ENCODE assay signal across 7 cellular contexts in the genomic region with DNA sequence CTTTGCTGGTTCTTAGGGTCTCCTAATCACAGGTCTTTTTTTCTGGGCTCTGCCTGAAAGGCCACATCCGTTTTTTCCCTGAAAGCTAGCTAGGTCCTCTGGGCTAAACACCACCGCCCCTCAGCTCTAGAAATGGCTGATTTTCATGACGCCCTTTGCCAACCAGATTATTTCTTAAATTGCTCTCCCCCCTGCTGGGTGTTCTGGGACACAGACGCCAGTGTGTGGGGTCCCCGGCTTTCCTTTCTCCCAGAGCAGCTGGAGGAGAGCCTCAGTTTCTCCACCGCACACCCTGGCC. TPM values are rescaled to one million over a fixed set of nuclear protein-coding genes. Genes with fewer than 3 reads are reported as not detected.
DNase-seq lines count a peak whose midpoint lies in the region; ATAC-seq and TF ChIP-seq lines count a peak whose summit lies in the region.

No MANE protein-coding gene starts in this region.

- POLR2A ChIA-PET in activated CD8-positive, alpha-beta T cell treated with anti-CD3 and anti-CD28 coated beads for 36 hours (lab: Charles Lee) = interaction anchor here (1.3 to 8.9 kb wide), 10 partner anchors 8 to 132 kb away, joined by 3 to 70 read pairs (median 6); partner anchors contain the start of gene CTDSP2

- H3K4me1 Mint-ChIP-seq in HFFc6 (ENCODE audit: low read depth) = peaks cover 82% of the 10 kb centered on the region
- H3K4me1 Mint-ChIP-seq in activated CD8-positive, alpha-beta T cell treated with anti-CD3 and anti-CD28 coated beads for 36 hours (ENCODE audit: low read depth) = peaks cover 58% of the 10 kb centered on the region

- CTCF ChIA-PET in activated CD8-positive, alpha-beta T cell treated with anti-CD3 and anti-CD28 coated beads for 36 hours (lab: Charles Lee) = interaction anchor here (0.8 to 9.3 kb wide), 15 partner anchors 9 to 140 kb away, joined by 3 to 96 read pairs (median 6); partner anchors contain the start of gene CTDSP2

- peak overlapping the region; percentile 50 for H2AFZ ChIP-seq in hepatocyte
- peak overlapping the region; percentile 90 for H2AFZ ChIP-seq in smooth muscle cell (ENCODE audit: low read depth)

- H4K20me1 ChIP-seq in hepatocyte (ENCODE audit: insufficient read depth, poor library complexity, severe bottlenecking) = no peaks in the 10 kb centered on the region
- H4K20me1 ChIP-seq in smooth muscle cell (ENCODE audit: low read depth) = no peaks in the 10 kb centered on the region

- no peak for ATAC-seq in activated CD8-positive, alpha-beta T cell treated with anti-CD3 and anti-CD28 coated beads for 36 hours
- ATAC-seq in GM21528 (IDR thresholded peaks at IDR 0.05; ENCODE audit: low FRiP score, unreplicated experiment) (no peak), HG03378 (IDR thresholded peaks at IDR 0.05; ENCODE audit: unreplicated experiment) (no peak)

- H3F3A ChIP-seq in smooth muscle cell (ENCODE audit: low read depth) = peaks cover 13% of the 10 kb centered on the region

- TF ChIP-seq CTCF in HFFc6 (IDR thresholded peaks at IDR 0.05) (peak; percentile 26; the same call in 1 of the 2 replicates), hepatocyte (IDR thresholded peaks at IDR 0.05; ENCODE audit: poor library complexity) (peak; percentile 20), smooth muscle cell (IDR thresholded peaks at IDR 0.05; ENCODE audit: borderline replicate concordance, insufficient read depth, poor library complexity, severe bottlenecking) (no peak)
- no peak for TF ChIP-seq CTCF in activated CD8-positive, alpha-beta T cell treated with anti-CD3 and anti-CD28 coated beads for 36 hours (IDR thresholded peaks at IDR 0.05)

- H3K9ac ChIP-seq in smooth muscle cell (ENCODE audit: low read depth) = peak overlapping the region; percentile 81

- no peaks in the 10 kb centered on the region for H3K36me3 ChIP-seq in hepatocyte (replicated peaks; ENCODE audit: insufficient read depth, low read depth)
- no peaks in the 10 kb centered on the region for H3K36me3 ChIP-seq in smooth muscle cell (ENCODE audit: low read depth)

- peak overlapping the region; percentile 91 for H3K27ac Mint-ChIP-seq in HFFc6
- H3K27ac Mint-ChIP-seq in activated CD8-positive, alpha-beta T cell treated with anti-CD3 and anti-CD28 coated beads for 36 hours = peak overlapping the region; percentile 63

- peak overlapping the region; percentile 82 for H3K4me3 Mint-ChIP-seq in HFFc6
- H3K4me3 Mint-ChIP-seq in activated CD8-positive, alpha-beta T cell treated with anti-CD3 and anti-CD28 coated beads for 36 hours = peak overlapping the region; percentile 57

- H3K9me2 ChIP-seq in hepatocyte (replicated peaks; ENCODE audit: insufficient read depth) = no peaks in the 10 kb centered on the region

- peak; percentile 7 for DNase-seq in HFFc6
- DNase-seq in activated CD8-positive, alpha-beta T cell treated with anti-CD3 and anti-CD28 coated beads for 36 hours = no peak
- DNase-seq in hepatocyte (ENCODE audit: low spot score) = no peak
- DNase-seq in smooth muscle cell (lab: John Stamatoyannopoulos, UW; ENCODE audit: unreplicated experiment) = no peak
- DNase-seq in G401 (ENCODE audit: low spot score) = no peak

- in situ Hi-C loops in G401 (cut with HindIII; ENCODE audit: low sequenced_read_pairs) = no loop called here

- H3K27me3 ChIP-seq in hepatocyte (no peaks in the 10 kb centered on the region), smooth muscle cell (ENCODE audit: low read depth) (no peaks in the 10 kb centered on the region)

- H3K79me2 ChIP-seq in hepatocyte (peaks cover 15% of the 10 kb centered on the region), smooth muscle cell (ENCODE audit: low read depth) (no peaks in the 10 kb centered on the region)

- no peaks in the 10 kb centered on the region for H3K36me3 Mint-ChIP-seq in HFFc6 (ENCODE audit: low read depth)
- H3K36me3 Mint-ChIP-seq in activated CD8-positive, alpha-beta T cell treated with anti-CD3 and anti-CD28 coated beads for 36 hours (ENCODE audit: low read depth) = no peaks in the 10 kb centered on the region

- H3K4me3 ChIP-seq in hepatocyte (peak overlapping the region; percentile 16), smooth muscle cell (peak overlapping the region; percentile 57)

- peak overlapping the region; percentile 88 for H3K4me2 ChIP-seq in hepatocyte
- peak overlapping the region; percentile 89 for H3K4me2 ChIP-seq in smooth muscle cell

- no peaks in the 10 kb centered on the region for H3K9me3 Mint-ChIP-seq in HFFc6
- H3K9me3 Mint-ChIP-seq in activated CD8-positive, alpha-beta T cell treated with anti-CD3 and anti-CD28 coated beads for 36 hours = no peaks in the 10 kb centered on the region

- intact Hi-C loops in activated CD8-positive, alpha-beta T cell treated with anti-CD3 and anti-CD28 coated beads for 36 hours (cut with micrococcal nuclease) = loop anchor here (5.0 kb wide), 1 partner anchor 41 kb away; no protein-coding TSS in a partner anchor

- H3K9me3 ChIP-seq in hepatocyte (ENCODE audit: low read depth) (no peaks in the 10 kb centered on the region), smooth muscle cell (replicated peaks; ENCODE audit: low read depth) (no peaks in the 10 kb centered on the region)

- H3K4me1 ChIP-seq in hepatocyte (ENCODE audit: insufficient read depth) (peaks cover 73% of the 10 kb centered on the region), smooth muscle cell (ENCODE audit: low read depth) (peaks cover 41% of the 10 kb centered on the region)

- no peaks in the 10 kb centered on the region for H3K27me3 Mint-ChIP-seq in HFFc6 (ENCODE audit: insufficient read depth)
- H3K27me3 Mint-ChIP-seq in activated CD8-positive, alpha-beta T cell treated with anti-CD3 and anti-CD28 coated beads for 36 hours = peaks cover 1% of the 10 kb centered on the region

- 26% methylated on average over 6 of the region's 6 CpGs for WGBS in hepatocyte (ENCODE audit: low lambda C conversion rate, missing lambda C conversion rate)
- 33% methylated on average over 6 of the region's 6 CpGs for WGBS in smooth muscle cell (ENCODE audit: low lambda C conversion rate)

- H3K27ac ChIP-seq in hepatocyte (peak overlapping the region; percentile 86), smooth muscle cell (ENCODE audit: low read depth) (peak overlapping the region; percentile 95)

RNA-seq across cellular contexts. Expression of gene ATP23, which starts 45.3 kb away (rescaled TPM):
- total RNA-seq in HFFc6 (2021; fragmentation: NEBNext Ultra II Directional; extraction: Animal tissue kit (Norgen Biotek cat#: 25700)) = 1 to 10 TPM; 3.1 to 4.0 (median 3.6) TPM
- 10 to 100 TPM; 15.8 to 16.7 TPM for total RNA-seq in activated CD8-positive, alpha-beta T cell treated with anti-CD3 and anti-CD28 coated beads for 36 hours
- total RNA-seq in hepatocyte (6.8 and 13.7 TPM in 2 replicates), smooth muscle cell (2.7 and 3.9 TPM in 2 replicates)
- polyA plus RNA-seq in hepatocyte (6.3 and 9.1 TPM in 2 replicates), smooth muscle cell (9.8 and 10.4 TPM in 2 replicates)
- total RNA-seq in G401 (2014; rRNA removed; shearing (Covaris generic)) = 16.9 and 35.0 TPM in 2 replicates

RNA-seq across cellular contexts. Expression of gene CTDSP2, which starts 49.6 kb away (rescaled TPM):
- 100 to 1,000 TPM in 5 of 6 experiments, 10 to 100 TPM in 1; 99.2 to 128 (median 111) TPM for total RNA-seq in HFFc6 (2021; fragmentation: NEBNext Ultra II Directional; extraction: Animal tissue kit (Norgen Biotek cat#: 25700))
- 10 to 100 TPM; 67.1 to 67.2 TPM for total RNA-seq in activated CD8-positive, alpha-beta T cell treated with anti-CD3 and anti-CD28 coated beads for 36 hours
- total RNA-seq in hepatocyte = 96.8 and 107 TPM in 2 replicates
- 59.3 and 75.9 TPM in 2 replicates for polyA plus RNA-seq in hepatocyte
- 77.4 and 86.7 TPM in 2 replicates for total RNA-seq in smooth muscle cell
- polyA plus RNA-seq in smooth muscle cell = 61.7 and 62.0 TPM in 2 replicates
- total RNA-seq in G401 (2014; rRNA removed; shearing (Covaris generic)) = 64.1 and 78.6 TPM in 2 replicates

Comparison
In these comparisons a context has a peak if more than half of its experiments do, and no peak if none do; other contexts are left out.
1. CTCF ChIP-seq: peak in HFFc6 (single experiment) and hepatocyte (single experiment); none in activated CD8-positive, alpha-beta T cell treated with anti-CD3 and anti-CD28 coated beads for 36 hours (single experiment) and smooth muscle cell (single experiment).